ENCODE assay signal across 1 cellular context in the genomic region with DNA sequence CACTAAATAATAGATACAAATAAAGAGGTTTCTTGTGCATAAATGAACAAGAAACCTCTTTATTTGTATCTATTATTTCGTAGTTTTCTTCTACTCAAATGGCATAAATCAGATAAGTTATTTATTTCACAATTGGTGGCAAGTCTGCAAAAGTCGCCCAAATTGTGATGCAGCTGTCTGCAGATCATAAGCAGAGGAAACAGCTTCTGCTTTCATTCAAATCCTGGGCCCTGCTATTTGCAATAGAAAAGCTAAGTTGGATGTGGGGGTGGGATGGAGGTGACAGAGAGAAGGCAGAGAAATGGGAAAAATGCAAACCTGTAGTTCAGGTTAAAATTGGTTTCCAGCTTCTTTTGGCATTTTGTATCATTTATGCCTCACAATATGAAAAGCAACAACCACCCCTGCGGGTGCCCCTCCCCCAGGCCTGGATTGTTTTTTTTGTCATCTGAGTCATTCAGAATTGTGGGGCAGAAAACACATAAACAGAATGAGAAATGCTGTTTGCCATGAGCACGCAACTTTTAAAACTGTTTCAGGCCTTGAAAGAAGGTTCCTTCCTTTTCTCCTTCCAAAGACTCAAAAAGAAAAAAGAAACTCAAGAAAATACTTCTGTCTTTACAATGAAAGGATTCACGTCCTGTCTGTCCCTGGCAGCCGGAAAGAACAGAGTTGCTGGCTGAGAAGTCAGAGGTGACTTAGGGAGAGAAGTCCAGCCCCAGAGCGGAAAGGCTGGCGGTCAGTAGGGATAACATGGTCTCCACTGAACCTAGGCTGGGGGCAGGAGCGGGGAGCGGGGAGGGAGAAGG.
TF ChIP-seq lines count a peak whose summit lies in the region.

No MANE protein-coding gene starts in this region.

TF ChIP-seq in K562, 482 proteins besides CTCF, POLR2A, EP300 and RAD21 (continued from another document and continues in another):
- TF ChIP-seq ARID2 (IDR thresholded peaks at IDR 0.05) (no peak), SUPT5H (IDR thresholded peaks at IDR 0.05) (0 out of 2 replicates have a peak, but pooled peaks have one; percentile 25), GABPA (tag; conservative IDR thresholded peaks at IDR 0.05; ENCODE audit: low read depth) (0 out of 2 replicates have a peak, but pooled peaks have one; percentile 15), ZNF830 (CRISPR knock-in tag; IDR thresholded peaks at IDR 0.05) (no peak), OTX1 (CRISPR knock-in tag; IDR thresholded peaks at IDR 0.05) (no peak), PCBP1 (IDR thresholded peaks at IDR 0.05; ENCODE audit: low read depth, low read length, poor library complexity, severe bottlenecking) (no peak), LCOR (CRISPR knock-in tag; IDR thresholded peaks at IDR 0.05) (no peak), WHSC1 (IDR thresholded peaks at IDR 0.05; ENCODE audit: low read length) (no peak), NFATC3 (IDR thresholded peaks at IDR 0.05) (no peak), BRD9 (IDR thresholded peaks at IDR 0.05; ENCODE audit: low read depth, partially characterized antibody) (peak; percentile 90), MCM2 (IDR thresholded peaks at IDR 0.05; ENCODE audit: low read depth) (no peak), ZZZ3 (IDR thresholded peaks at IDR 0.05) (no peak), NFYB (IDR thresholded peaks at IDR 0.05; ENCODE audit: extremely low read depth, insufficient read length) (no peak), SPI1 (IDR thresholded peaks at IDR 0.05; ENCODE audit: borderline replicate concordance, low read depth, low read length) (no peak), KAT7 (CRISPR knock-in tag; IDR thresholded peaks at IDR 0.05; ENCODE audit: borderline replicate concordance) (no peak), HMG20B (CRISPR knock-in tag; IDR thresholded peaks at IDR 0.05) (no peak), KLF10 (CRISPR knock-in tag; IDR thresholded peaks at IDR 0.05) (no peak), HEY1 (CRISPR knock-in tag; IDR thresholded peaks at IDR 0.05; ENCODE audit: borderline replicate concordance) (no peak), NR2C2 (CRISPR knock-in tag; IDR thresholded peaks at IDR 0.05) (no peak), NR2C2 (tag; IDR thresholded peaks at IDR 0.05) (peak; percentile 67), ILF3 (IDR thresholded peaks at IDR 0.05; ENCODE audit: borderline replicate concordance) (no peak), HIVEP1 (CRISPR knock-in tag; IDR thresholded peaks at IDR 0.05) (no peak), PHF20 (IDR thresholded peaks at IDR 0.05; ENCODE audit: partially characterized antibody) (no peak), MAFG (tag; conservative IDR thresholded peaks at IDR 0.05) (peak; percentile 37; the same call in 1 of the 2 replicates), ZNF175 (CRISPR knock-in tag; IDR thresholded peaks at IDR 0.05; ENCODE audit: low read depth) (peak; percentile 23; the same call in 1 of the 2 replicates), GTF2A2 (tag; IDR thresholded peaks at IDR 0.05) (no peak), CBX5 (IDR thresholded peaks at IDR 0.05; ENCODE audit: borderline replicate concordance, low read depth) (no peak), RB1 (IDR thresholded peaks at IDR 0.05; ENCODE audit: low read depth) (0 out of 2 replicates have a peak, but pooled peaks have one; percentile 22), ETV1 (tag; conservative IDR thresholded peaks at IDR 0.05; ENCODE audit: low read depth) (peak; percentile 57), IRF2 (CRISPR knock-in tag; IDR thresholded peaks at IDR 0.05) (no peak), KLF13 (tag; IDR thresholded peaks at IDR 0.05; ENCODE audit: borderline replicate concordance, low read depth) (no peak), FOXJ3 (CRISPR knock-in tag; IDR thresholded peaks at IDR 0.05) (no peak), CXXC5 (CRISPR knock-in tag; IDR thresholded peaks at IDR 0.05) (peak; percentile 26; the same call in 1 of the 2 replicates), KHSRP (IDR thresholded peaks at IDR 0.05) (no peak)
- TF ChIP-seq, protein P1, sequence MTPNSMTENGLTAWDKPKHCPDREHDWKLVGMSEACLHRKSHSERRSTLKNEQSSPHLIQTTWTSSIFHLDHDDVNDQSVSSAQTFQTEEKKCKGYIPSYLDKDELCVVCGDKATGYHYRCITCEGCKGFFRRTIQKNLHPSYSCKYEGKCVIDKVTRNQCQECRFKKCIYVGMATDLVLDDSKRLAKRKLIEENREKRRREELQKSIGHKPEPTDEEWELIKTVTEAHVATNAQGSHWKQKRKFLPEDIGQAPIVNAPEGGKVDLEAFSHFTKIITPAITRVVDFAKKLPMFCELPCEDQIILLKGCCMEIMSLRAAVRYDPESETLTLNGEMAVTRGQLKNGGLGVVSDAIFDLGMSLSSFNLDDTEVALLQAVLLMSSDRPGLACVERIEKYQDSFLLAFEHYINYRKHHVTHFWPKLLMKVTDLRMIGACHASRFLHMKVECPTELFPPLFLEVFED (CRISPR knock-in tag; conservative IDR thresholded peaks at IDR 0.05): no peak
- TF ChIP-seq, protein P2, sequence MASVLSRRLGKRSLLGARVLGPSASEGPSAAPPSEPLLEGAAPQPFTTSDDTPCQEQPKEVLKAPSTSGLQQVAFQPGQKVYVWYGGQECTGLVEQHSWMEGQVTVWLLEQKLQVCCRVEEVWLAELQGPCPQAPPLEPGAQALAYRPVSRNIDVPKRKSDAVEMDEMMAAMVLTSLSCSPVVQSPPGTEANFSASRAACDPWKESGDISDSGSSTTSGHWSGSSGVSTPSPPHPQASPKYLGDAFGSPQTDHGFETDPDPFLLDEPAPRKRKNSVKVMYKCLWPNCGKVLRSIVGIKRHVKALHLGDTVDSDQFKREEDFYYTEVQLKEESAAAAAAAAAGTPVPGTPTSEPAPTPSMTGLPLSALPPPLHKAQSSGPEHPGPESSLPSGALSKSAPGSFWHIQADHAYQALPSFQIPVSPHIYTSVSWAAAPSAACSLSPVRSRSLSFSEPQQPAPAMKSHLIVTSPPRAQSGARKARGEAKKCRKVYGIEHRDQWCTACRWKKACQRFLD (CRISPR knock-in tag; IDR thresholded peaks at IDR 0.05): no peak; the same call in 1 of the 2 replicates
- TF ChIP-seq, protein P3, sequence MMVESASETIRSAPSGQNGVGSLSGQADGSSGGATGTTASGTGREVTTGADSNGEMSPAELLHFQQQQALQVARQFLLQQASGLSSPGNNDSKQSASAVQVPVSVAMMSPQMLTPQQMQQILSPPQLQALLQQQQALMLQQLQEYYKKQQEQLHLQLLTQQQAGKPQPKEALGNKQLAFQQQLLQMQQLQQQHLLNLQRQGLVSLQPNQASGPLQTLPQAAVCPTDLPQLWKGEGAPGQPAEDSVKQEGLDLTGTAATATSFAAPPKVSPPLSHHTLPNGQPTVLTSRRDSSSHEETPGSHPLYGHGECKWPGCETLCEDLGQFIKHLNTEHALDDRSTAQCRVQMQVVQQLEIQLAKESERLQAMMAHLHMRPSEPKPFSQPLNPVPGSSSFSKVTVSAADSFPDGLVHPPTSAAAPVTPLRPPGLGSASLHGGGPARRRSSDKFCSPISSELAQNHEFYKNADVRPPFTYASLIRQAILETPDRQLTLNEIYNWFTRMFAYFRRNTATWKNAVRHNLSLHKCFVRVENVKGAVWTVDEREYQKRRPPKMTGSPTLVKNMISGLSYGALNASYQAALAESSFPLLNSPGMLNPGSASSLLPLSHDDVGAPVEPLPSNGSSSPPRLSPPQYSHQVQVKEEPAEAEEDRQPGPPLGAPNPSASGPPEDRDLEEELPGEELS (CRISPR knock-in tag; IDR thresholded peaks at IDR 0.05; ENCODE audit: borderline replicate concordance): no peak
- TF ChIP-seq, protein P4, sequence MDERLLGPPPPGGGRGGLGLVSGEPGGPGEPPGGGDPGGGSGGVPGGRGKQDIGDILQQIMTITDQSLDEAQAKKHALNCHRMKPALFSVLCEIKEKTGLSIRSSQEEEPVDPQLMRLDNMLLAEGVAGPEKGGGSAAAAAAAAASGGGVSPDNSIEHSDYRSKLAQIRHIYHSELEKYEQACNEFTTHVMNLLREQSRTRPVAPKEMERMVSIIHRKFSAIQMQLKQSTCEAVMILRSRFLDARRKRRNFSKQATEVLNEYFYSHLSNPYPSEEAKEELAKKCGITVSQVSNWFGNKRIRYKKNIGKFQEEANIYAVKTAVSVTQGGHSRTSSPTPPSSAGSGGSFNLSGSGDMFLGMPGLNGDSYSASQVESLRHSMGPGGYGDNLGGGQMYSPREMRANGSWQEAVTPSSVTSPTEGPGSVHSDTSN (CRISPR knock-in tag; IDR thresholded peaks at IDR 0.05; ENCODE audit: low read depth): no peak
- TF ChIP-seq, protein P4 (tag; conservative IDR thresholded peaks at IDR 0.05; ENCODE audit: low read depth): no peak
- TF ChIP-seq, protein P5, sequence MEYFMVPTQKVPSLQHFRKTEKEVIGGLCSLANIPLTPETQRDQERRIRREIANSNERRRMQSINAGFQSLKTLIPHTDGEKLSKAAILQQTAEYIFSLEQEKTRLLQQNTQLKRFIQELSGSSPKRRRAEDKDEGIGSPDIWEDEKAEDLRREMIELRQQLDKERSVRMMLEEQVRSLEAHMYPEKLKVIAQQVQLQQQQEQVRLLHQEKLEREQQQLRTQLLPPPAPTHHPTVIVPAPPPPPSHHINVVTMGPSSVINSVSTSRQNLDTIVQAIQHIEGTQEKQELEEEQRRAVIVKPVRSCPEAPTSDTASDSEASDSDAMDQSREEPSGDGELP (CRISPR knock-in tag; IDR thresholded peaks at IDR 0.05; ENCODE audit: borderline replicate concordance): no peak
- TF ChIP-seq, protein P6, sequence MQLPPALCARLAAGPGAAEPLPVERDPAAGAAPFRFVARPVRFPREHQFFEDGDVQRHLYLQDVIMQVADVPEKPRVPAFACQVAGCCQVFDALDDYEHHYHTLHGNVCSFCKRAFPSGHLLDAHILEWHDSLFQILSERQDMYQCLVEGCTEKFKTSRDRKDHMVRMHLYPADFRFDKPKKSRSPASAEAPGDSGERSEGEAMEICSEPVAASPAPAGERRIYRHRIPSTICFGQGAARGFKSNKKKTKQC (CRISPR knock-in tag; IDR thresholded peaks at IDR 0.05): no peak
- TF ChIP-seq, protein P7, sequence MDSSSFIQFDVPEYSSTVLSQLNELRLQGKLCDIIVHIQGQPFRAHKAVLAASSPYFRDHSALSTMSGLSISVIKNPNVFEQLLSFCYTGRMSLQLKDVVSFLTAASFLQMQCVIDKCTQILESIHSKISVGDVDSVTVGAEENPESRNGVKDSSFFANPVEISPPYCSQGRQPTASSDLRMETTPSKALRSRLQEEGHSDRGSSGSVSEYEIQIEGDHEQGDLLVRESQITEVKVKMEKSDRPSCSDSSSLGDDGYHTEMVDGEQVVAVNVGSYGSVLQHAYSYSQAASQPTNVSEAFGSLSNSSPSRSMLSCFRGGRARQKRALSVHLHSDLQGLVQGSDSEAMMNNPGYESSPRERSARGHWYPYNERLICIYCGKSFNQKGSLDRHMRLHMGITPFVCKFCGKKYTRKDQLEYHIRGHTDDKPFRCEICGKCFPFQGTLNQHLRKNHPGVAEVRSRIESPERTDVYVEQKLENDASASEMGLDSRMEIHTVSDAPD (CRISPR knock-in tag; IDR thresholded peaks at IDR 0.05): no peak
- TF ChIP-seq, protein P8, sequence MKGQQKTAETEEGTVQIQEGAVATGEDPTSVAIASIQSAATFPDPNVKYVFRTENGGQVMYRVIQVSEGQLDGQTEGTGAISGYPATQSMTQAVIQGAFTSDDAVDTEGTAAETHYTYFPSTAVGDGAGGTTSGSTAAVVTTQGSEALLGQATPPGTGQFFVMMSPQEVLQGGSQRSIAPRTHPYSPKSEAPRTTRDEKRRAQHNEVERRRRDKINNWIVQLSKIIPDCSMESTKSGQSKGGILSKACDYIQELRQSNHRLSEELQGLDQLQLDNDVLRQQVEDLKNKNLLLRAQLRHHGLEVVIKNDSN (CRISPR knock-in tag; IDR thresholded peaks at IDR 0.05): no peak
- TF ChIP-seq, protein P9, sequence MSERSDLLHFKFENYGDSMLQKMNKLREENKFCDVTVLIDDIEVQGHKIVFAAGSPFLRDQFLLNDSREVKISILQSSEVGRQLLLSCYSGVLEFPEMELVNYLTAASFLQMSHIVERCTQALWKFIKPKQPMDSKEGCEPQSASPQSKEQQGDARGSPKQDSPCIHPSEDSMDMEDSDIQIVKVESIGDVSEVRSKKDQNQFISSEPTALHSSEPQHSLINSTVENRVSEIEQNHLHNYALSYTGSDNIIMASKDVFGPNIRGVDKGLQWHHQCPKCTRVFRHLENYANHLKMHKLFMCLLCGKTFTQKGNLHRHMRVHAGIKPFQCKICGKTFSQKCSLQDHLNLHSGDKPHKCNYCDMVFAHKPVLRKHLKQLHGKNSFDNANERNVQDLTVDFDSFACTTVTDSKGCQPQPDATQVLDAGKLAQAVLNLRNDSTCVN (CRISPR knock-in tag; IDR thresholded peaks at IDR 0.05): no peak
- TF ChIP-seq, protein P10, sequence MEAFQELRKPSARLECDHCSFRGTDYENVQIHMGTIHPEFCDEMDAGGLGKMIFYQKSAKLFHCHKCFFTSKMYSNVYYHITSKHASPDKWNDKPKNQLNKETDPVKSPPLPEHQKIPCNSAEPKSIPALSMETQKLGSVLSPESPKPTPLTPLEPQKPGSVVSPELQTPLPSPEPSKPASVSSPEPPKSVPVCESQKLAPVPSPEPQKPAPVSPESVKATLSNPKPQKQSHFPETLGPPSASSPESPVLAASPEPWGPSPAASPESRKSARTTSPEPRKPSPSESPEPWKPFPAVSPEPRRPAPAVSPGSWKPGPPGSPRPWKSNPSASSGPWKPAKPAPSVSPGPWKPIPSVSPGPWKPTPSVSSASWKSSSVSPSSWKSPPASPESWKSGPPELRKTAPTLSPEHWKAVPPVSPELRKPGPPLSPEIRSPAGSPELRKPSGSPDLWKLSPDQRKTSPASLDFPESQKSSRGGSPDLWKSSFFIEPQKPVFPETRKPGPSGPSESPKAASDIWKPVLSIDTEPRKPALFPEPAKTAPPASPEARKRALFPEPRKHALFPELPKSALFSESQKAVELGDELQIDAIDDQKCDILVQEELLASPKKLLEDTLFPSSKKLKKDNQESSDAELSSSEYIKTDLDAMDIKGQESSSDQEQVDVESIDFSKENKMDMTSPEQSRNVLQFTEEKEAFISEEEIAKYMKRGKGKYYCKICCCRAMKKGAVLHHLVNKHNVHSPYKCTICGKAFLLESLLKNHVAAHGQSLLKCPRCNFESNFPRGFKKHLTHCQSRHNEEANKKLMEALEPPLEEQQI (IDR thresholded peaks at IDR 0.05): 0 out of 2 replicates have a peak, but pooled peaks have one; percentile 11
- TF ChIP-seq, protein P11, sequence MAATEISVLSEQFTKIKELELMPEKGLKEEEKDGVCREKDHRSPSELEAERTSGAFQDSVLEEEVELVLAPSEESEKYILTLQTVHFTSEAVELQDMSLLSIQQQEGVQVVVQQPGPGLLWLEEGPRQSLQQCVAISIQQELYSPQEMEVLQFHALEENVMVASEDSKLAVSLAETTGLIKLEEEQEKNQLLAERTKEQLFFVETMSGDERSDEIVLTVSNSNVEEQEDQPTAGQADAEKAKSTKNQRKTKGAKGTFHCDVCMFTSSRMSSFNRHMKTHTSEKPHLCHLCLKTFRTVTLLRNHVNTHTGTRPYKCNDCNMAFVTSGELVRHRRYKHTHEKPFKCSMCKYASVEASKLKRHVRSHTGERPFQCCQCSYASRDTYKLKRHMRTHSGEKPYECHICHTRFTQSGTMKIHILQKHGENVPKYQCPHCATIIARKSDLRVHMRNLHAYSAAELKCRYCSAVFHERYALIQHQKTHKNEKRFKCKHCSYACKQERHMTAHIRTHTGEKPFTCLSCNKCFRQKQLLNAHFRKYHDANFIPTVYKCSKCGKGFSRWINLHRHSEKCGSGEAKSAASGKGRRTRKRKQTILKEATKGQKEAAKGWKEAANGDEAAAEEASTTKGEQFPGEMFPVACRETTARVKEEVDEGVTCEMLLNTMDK (IDR thresholded peaks at IDR 0.05; ENCODE audit: borderline replicate concordance, insufficient read depth, low read depth, low read length, poor library complexity, severe bottlenecking): no peak
